Comparison of ENCODE assay signal across 1 cellular context in genomic region chr16:142405-142804, GRCh38.
TF ChIP-seq lines count a peak whose summit lies in the region.

No MANE protein-coding gene starts in this region.

TF ChIP-seq in IMR-90, 13 proteins besides CTCF, POLR2A, EP300 and RAD21:
- TF ChIP-seq CEBPB (IDR thresholded peaks at IDR 0.05; ENCODE audit: low read depth, low read length) (no peak), RFX5 (IDR thresholded peaks at IDR 0.05; ENCODE audit: low read depth, low read length) (no peak), SMC3 (IDR thresholded peaks at IDR 0.05; ENCODE audit: low read depth, low read length) (no peak), NFE2L2 (IDR thresholded peaks at IDR 0.05; ENCODE audit: low read depth, low read length) (no peak), RCOR1 (IDR thresholded peaks at IDR 0.05; ENCODE audit: insufficient replicate concordance, low read length) (no peak), USF2 (IDR thresholded peaks at IDR 0.05; ENCODE audit: low read depth, low read length) (no peak), BHLHE40 (IDR thresholded peaks at IDR 0.05; ENCODE audit: low read depth, low read length) (no peak)
